In the genomic region with DNA sequence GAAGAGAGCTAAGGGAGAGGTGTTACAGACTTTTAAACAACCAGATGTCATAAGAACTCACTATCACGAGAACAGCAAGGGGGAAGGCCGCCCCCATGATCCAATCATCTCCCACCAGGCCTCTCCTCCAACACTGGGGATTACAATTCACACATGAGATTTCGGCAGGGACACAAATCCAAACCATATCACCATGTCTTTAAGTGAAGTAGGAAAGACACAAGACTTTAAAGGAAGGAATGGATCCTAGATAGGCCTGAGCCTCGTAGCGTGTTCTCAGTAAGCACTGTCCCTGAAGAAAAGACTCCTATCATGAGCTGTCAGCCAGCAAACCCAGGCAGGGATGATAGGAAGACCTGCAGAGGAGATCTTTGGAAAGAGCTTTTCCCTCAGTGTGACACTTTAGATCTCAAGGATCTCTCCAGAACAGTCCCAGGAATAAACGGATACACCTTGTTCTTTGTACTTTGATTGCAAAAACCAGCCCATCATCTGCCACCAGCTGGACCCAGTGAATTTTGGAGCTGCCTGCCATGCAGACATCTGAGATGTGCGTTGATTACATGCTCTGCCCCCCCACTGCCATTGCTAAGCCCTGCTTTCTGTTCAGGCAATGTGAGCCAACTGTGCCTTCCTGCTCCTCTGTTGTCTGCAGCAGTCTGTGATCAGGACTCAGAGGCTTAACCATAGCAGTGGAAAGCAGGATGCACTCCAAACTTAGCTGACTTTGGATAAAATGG, we compare ENCODE assay signal across 1 cellular context.
TF ChIP-seq lines count a peak whose summit lies in the region.

No MANE protein-coding gene starts in this region.

TF ChIP-seq in WTC11, 78 proteins besides CTCF, POLR2A, EP300 and RAD21 (continued from another document):
- TF ChIP-seq, protein P1, sequence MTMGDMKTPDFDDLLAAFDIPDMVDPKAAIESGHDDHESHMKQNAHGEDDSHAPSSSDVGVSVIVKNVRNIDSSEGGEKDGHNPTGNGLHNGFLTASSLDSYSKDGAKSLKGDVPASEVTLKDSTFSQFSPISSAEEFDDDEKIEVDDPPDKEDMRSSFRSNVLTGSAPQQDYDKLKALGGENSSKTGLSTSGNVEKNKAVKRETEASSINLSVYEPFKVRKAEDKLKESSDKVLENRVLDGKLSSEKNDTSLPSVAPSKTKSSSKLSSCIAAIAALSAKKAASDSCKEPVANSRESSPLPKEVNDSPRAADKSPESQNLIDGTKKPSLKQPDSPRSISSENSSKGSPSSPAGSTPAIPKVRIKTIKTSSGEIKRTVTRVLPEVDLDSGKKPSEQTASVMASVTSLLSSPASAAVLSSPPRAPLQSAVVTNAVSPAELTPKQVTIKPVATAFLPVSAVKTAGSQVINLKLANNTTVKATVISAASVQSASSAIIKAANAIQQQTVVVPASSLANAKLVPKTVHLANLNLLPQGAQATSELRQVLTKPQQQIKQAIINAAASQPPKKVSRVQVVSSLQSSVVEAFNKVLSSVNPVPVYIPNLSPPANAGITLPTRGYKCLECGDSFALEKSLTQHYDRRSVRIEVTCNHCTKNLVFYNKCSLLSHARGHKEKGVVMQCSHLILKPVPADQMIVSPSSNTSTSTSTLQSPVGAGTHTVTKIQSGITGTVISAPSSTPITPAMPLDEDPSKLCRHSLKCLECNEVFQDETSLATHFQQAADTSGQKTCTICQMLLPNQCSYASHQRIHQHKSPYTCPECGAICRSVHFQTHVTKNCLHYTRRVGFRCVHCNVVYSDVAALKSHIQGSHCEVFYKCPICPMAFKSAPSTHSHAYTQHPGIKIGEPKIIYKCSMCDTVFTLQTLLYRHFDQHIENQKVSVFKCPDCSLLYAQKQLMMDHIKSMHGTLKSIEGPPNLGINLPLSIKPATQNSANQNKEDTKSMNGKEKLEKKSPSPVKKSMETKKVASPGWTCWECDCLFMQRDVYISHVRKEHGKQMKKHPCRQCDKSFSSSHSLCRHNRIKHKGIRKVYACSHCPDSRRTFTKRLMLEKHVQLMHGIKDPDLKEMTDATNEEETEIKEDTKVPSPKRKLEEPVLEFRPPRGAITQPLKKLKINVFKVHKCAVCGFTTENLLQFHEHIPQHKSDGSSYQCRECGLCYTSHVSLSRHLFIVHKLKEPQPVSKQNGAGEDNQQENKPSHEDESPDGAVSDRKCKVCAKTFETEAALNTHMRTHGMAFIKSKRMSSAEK (CRISPR knock-in tag; IDR thresholded peaks at IDR 0.05; ENCODE audit: borderline replicate concordance): no peak
- no peak for TF ChIP-seq ETV6 (CRISPR knock-in tag; IDR thresholded peaks at IDR 0.05)
- no peak for TF ChIP-seq GABPB1 (CRISPR knock-in tag; IDR thresholded peaks at IDR 0.05)
- no peak for TF ChIP-seq ZNF317 (CRISPR knock-in tag; IDR thresholded peaks at IDR 0.05; ENCODE audit: borderline replicate concordance, low read depth)
- no peak for TF ChIP-seq TCF7 (CRISPR knock-in tag; IDR thresholded peaks at IDR 0.05; ENCODE audit: low read depth)
- TF ChIP-seq, protein P2, sequence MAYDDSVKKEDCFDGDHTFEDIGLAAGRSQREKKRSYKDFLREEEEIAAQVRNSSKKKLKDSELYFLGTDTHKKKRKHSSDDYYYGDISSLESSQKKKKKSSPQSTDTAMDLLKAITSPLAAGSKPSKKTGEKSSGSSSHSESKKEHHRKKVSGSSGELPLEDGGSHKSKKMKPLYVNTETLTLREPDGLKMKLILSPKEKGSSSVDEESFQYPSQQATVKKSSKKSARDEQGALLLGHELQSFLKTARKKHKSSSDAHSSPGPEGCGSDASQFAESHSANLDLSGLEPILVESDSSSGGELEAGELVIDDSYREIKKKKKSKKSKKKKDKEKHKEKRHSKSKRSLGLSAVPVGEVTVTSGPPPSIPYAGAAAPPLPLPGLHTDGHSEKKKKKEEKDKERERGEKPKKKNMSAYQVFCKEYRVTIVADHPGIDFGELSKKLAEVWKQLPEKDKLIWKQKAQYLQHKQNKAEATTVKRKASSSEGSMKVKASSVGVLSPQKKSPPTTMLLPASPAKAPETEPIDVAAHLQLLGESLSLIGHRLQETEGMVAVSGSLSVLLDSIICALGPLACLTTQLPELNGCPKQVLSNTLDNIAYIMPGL (CRISPR knock-in tag; IDR thresholded peaks at IDR 0.05): no peak
- no peak for TF ChIP-seq ZNF423 (CRISPR knock-in tag; IDR thresholded peaks at IDR 0.05)
- TF ChIP-seq KAT7 (CRISPR knock-in tag; IDR thresholded peaks at IDR 0.05; ENCODE audit: borderline replicate concordance): no peak
- TF ChIP-seq, protein P3, sequence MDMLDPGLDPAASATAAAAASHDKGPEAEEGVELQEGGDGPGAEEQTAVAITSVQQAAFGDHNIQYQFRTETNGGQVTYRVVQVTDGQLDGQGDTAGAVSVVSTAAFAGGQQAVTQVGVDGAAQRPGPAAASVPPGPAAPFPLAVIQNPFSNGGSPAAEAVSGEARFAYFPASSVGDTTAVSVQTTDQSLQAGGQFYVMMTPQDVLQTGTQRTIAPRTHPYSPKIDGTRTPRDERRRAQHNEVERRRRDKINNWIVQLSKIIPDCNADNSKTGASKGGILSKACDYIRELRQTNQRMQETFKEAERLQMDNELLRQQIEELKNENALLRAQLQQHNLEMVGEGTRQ (CRISPR knock-in tag; IDR thresholded peaks at IDR 0.05): no peak
- no peak for TF ChIP-seq TP53 (CRISPR knock-in tag; IDR thresholded peaks at IDR 0.05)
- TF ChIP-seq, protein P4, sequence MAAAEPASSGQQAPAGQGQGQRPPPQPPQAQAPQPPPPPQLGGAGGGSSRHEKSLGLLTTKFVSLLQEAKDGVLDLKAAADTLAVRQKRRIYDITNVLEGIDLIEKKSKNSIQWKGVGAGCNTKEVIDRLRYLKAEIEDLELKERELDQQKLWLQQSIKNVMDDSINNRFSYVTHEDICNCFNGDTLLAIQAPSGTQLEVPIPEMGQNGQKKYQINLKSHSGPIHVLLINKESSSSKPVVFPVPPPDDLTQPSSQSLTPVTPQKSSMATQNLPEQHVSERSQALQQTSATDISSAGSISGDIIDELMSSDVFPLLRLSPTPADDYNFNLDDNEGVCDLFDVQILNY (CRISPR knock-in tag; IDR thresholded peaks at IDR 0.05): no peak
- no peak for TF ChIP-seq CREM (CRISPR knock-in tag; IDR thresholded peaks at IDR 0.05)
- TF ChIP-seq, protein P5, sequence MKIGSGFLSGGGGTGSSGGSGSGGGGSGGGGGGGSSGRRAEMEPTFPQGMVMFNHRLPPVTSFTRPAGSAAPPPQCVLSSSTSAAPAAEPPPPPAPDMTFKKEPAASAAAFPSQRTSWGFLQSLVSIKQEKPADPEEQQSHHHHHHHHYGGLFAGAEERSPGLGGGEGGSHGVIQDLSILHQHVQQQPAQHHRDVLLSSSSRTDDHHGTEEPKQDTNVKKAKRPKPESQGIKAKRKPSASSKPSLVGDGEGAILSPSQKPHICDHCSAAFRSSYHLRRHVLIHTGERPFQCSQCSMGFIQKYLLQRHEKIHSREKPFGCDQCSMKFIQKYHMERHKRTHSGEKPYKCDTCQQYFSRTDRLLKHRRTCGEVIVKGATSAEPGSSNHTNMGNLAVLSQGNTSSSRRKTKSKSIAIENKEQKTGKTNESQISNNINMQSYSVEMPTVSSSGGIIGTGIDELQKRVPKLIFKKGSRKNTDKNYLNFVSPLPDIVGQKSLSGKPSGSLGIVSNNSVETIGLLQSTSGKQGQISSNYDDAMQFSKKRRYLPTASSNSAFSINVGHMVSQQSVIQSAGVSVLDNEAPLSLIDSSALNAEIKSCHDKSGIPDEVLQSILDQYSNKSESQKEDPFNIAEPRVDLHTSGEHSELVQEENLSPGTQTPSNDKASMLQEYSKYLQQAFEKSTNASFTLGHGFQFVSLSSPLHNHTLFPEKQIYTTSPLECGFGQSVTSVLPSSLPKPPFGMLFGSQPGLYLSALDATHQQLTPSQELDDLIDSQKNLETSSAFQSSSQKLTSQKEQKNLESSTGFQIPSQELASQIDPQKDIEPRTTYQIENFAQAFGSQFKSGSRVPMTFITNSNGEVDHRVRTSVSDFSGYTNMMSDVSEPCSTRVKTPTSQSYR (CRISPR knock-in tag; IDR thresholded peaks at IDR 0.05): no peak
